21 cellular contexts compared by ENCODE assay signal in the genomic region with DNA sequence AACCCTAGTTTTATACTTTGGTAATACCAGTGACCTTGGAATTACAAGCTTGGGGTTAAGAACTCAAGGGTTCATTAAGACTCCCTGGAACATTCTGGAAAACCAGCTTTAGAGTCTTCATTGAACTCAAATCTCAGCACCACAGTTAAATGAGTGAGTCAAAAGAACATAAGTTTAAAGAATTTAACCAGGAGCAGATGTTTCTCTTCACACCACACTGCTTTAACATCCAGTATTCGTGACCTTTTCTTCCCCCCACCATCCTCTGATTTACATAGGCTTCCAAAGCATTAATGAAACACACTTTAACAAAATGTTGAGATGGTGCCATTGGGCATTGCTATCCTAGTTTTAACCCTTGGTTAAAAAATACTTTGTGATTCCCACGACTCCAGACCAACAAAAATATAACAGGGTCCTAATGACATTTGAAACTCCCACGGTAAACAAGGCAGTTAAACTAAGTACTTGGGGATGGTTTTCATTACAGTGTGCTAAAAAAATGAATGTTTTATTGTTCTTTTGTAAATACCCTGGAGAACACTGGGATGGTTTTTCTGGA.
DNase-seq lines count a peak whose midpoint lies in the region; ATAC-seq, FAIRE-seq and TF ChIP-seq lines count a peak whose summit lies in the region.
"Had no signal": no experiment of that assay in that cellular context is flagged by ENCODE, and none has a peak within 500 bp of the region (broad histone marks: within the 10 kb centered on the region; RNA-seq: fewer than 3 reads in every experiment).

No MANE protein-coding gene starts in this region.

- H3K27ac ChIP-seq in AG04450 (ENCODE audit: low read depth, low read length) (no peak overlapping the region), esophagus muscularis mucosa (replicated peaks in 1 of 4) (peak overlapping the region; percentile 41 to 74 (median 63))
- H3K27ac ChIP-seq: PC-9 had no signal

- H3K4me1 ChIP-seq in esophagus muscularis mucosa, result peaks cover 26 to 96% (median 92%) of the 10 kb centered on the region in 4 donors

- CTCF ChIA-PET in AG04450 (lab: Charles Lee), result interaction anchor here (0.5 kb wide), 1 partner anchor 123 kb away, joined by 3 read pairs; no protein-coding TSS in a partner anchor

- no peaks in the 10 kb centered on the region for H3K36me3 ChIP-seq in esophagus muscularis mucosa

- H3K36me3 Mint-ChIP-seq in mesothelial cell of epicardium, result no peaks in the 10 kb centered on the region
- H3K36me3 Mint-ChIP-seq: memory B cell had no signal

- peak; percentile 52 for DNase-seq in AG04450 (ENCODE audit: low read depth, low spot score)
- no peak for DNase-seq in GM12892 (ENCODE audit: insufficient read length)
- no peak for DNase-seq in esophagus muscularis mucosa (ENCODE audit: extremely low spot score)
- DNase-seq in mesothelial cell of epicardium (ENCODE audit: low spot score in 2 of 2, unreplicated experiment in 2 of 2), result no peak
- DNase-seq in NCI-H446 (lab: John Stamatoyannopoulos, UW), result no peak
- DNase-seq in germinal center (ENCODE audit: low spot score), result no peak
- DNase-seq in DMS79 treated with DMSO at 0.1 percent for 48 hours (lab: John Stamatoyannopoulos, UW), result no peak
- DNase-seq: activated CD4-positive, alpha-beta T cell treated with anti-CD3 and anti-CD28 coated beads for 1 hour; amygdala; dorsolateral prefrontal cortex; EL; head of caudate nucleus; NCI-H2081; occipital lobe; PC-9; T-cell had no signal

- POLR2A ChIA-PET in AG04450 (lab: Yijun Ruan, JAX), result interaction anchor here (0.7 to 1.3 kb wide), 2 partner anchors 39 to 101 kb away, joined by 3 read pairs; no protein-coding TSS in a partner anchor

- peak overlapping the region; percentile 78 for H3K27ac Mint-ChIP-seq in mesothelial cell of epicardium
- H3K27ac Mint-ChIP-seq: B cell, GM23338, memory B cell had no signal

- intact Hi-C loops in esophagus muscularis mucosa (cut with DNase I), result no loop called here

- H3K4me3 Mint-ChIP-seq in mesothelial cell of epicardium, result no peak overlapping the region
- H3K4me3 Mint-ChIP-seq: B cell, GM23338, memory B cell, T-cell had no signal

- H3K4me1 Mint-ChIP-seq in mesothelial cell of epicardium, result peaks cover 6% of the 10 kb centered on the region

- H3K9me3 Mint-ChIP-seq in mesothelial cell of epicardium, result no peaks in the 10 kb centered on the region
- H3K9me3 Mint-ChIP-seq: GM23338, memory B cell, T-cell had no signal

- TF ChIP-seq POLR2A in GM12892 (IDR thresholded peaks at IDR 0.05; ENCODE audit: low read depth, low read length), result no peak
- no peak for TF ChIP-seq POLR2A in esophagus muscularis mucosa (IDR thresholded peaks at IDR 0.05; ENCODE audit: low read depth)

- peak; percentile 40 for FAIRE-seq in GM12892 (lab: Jason Lieb, UNC)
- FAIRE-seq: urothelium cell line had no signal

- TF ChIP-seq CTCF in AG04450 (IDR thresholded peaks at IDR 0.05; ENCODE audit: low read depth, low read length) (no peak), esophagus muscularis mucosa (IDR thresholded peaks at IDR 0.05) (no peak), mesothelial cell of epicardium (IDR thresholded peaks at IDR 0.05; ENCODE audit: unreplicated experiment) (no peak)

- H3K27me3 ChIP-seq in AG04450 (ENCODE audit: control insufficient read depth, insufficient read depth, low read length) (no peaks in the 10 kb centered on the region), esophagus muscularis mucosa (no peaks in the 10 kb centered on the region)
- H3K27me3 ChIP-seq: dorsolateral prefrontal cortex had no signal

- H3K4me3 ChIP-seq in AG04450 (ENCODE audit: low read depth, low read length), result no peak overlapping the region
- no peak overlapping the region for H3K4me3 ChIP-seq in esophagus muscularis mucosa
- H3K4me3 ChIP-seq: dorsolateral prefrontal cortex, GM23338, PC-9 had no signal

- no peaks in the 10 kb centered on the region for H3K27me3 Mint-ChIP-seq in mesothelial cell of epicardium (ENCODE audit: low read depth)
- H3K27me3 Mint-ChIP-seq: B cell, T-cell had no signal

- 39% methylated on average over 3 of the region's 3 CpGs for WGBS in esophagus muscularis mucosa

- TF ChIP-seq EP300 in esophagus muscularis mucosa (IDR thresholded peaks at IDR 0.05), result no peak

- no peaks in the 10 kb centered on the region for H3K9me3 ChIP-seq in AG04450 (ENCODE audit: control insufficient read depth, insufficient read depth, low read length)
- no peaks in the 10 kb centered on the region for H3K9me3 ChIP-seq in esophagus muscularis mucosa

- no peak for ATAC-seq in GM18858 (IDR thresholded peaks at IDR 0.05; ENCODE audit: unreplicated experiment)
- ATAC-seq: GM23338, T-cell had no signal
